Comparison of ENCODE assay signal across 25 cellular contexts in the genomic region with DNA sequence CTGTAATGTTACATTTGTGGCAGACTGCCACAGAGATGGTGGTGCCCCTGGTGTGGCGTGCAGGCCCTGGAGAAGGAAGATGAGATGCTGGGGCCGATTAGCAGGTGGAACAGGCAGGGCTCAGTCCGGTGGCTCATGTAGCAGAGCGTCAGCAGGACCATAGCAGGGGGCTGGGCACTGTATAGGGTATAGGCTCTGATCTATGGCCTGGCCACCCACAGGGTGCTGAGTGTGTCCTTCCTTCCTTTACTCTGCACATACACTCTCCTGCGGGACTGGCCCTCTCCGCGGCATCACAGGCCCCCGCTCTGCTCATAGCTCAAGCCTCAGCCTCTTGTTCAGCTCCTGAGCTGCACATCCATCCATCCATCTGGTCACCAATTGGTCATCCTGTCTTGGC.
"Had no signal": no experiment of that assay in that cellular context is flagged by ENCODE, and none has a peak within 500 bp of the region (broad histone marks: within the 10 kb centered on the region; RNA-seq: fewer than 3 reads in every experiment).

No MANE protein-coding gene starts in this region.

- H3K36me3 ChIP-seq: adrenal gland, breast epithelium, SJCRH30, WERI-Rb-1 had no signal

- H3K4me3 Mint-ChIP-seq: activated CD4-positive, alpha-beta T cell treated with anti-CD3 and anti-CD28 coated beads for 36 hours; activated CD8-positive, alpha-beta T cell treated with anti-CD3 and anti-CD28 coated beads, Interleukin-2, amount 10 ng/mL, durations not matched to agents 7 days and 5 days; activated naive CD8-positive, alpha-beta T cell treated with anti-CD3 and anti-CD28 coated beads, Interleukin-2, amount 10 ng/mL, durations not matched to agents 7 days and 5 days had no signal

- H3K27ac ChIP-seq: adrenal gland, breast epithelium, SJCRH30, WERI-Rb-1 had no signal

- H3K27ac Mint-ChIP-seq: activated CD4-positive, alpha-beta T cell treated with anti-CD3 and anti-CD28 coated beads for 36 hours; activated CD8-positive, alpha-beta T cell treated with anti-CD3 and anti-CD28 coated beads, Interleukin-2, amount 10 ng/mL, durations not matched to agents 7 days and 5 days; activated naive CD8-positive, alpha-beta T cell treated with anti-CD3 and anti-CD28 coated beads, Interleukin-2, amount 10 ng/mL, durations not matched to agents 7 days and 5 days had no signal

- H3K27me3 ChIP-seq: adrenal gland, breast epithelium had no signal

- H3K4me1 ChIP-seq: breast epithelium, SJCRH30 had no signal

- H3K36me3 Mint-ChIP-seq: activated naive CD8-positive, alpha-beta T cell treated with anti-CD3 and anti-CD28 coated beads, Interleukin-2, amount 10 ng/mL, durations not matched to agents 7 days and 5 days had no signal

- ATAC-seq: activated CD4-positive, alpha-beta T cell treated with anti-CD3 and anti-CD28 coated beads for 36 hours; activated CD8-positive, alpha-beta T cell treated with anti-CD3 and anti-CD28 coated beads, Interleukin-2, amount 10 ng/mL, durations not matched to agents 7 days and 5 days; Panc1 had no signal

- DNase-seq: activated CD4-positive, alpha-beta T cell treated with anti-CD3 and anti-CD28 coated beads for 36 hours; activated CD4-positive, alpha-beta T cell treated with anti-CD3 and anti-CD28 coated beads, Interleukin-2, amount 50 U/mL, for 4 hours; activated CD8-positive, alpha-beta memory T cell treated with anti-CD3 and anti-CD28 coated beads, Interleukin-2, amount 50 U/mL, for 48 hours; activated CD8-positive, alpha-beta T cell treated with anti-CD3 and anti-CD28 coated beads, Interleukin-2, amount 10 ng/mL, durations not matched to agents 7 days and 5 days; activated naive CD4-positive, alpha-beta T cell treated with anti-CD3 and anti-CD28 coated beads, Interleukin-2, amount 50 U/mL, for 16 hours; activated naive CD8-positive, alpha-beta T cell treated with anti-CD3 and anti-CD28 coated beads, Interleukin-2, amount 10 ng/mL, durations not matched to agents 7 days and 5 days; activated T-cell treated with anti-CD3 and anti-CD28 coated beads, Interleukin-2, amount 50 U/mL, for 1 hour; adrenal gland; anterior cingulate cortex; KG1; NCI-H1048; NCI-H187 treated with DMSO at 0.1 percent for 48 hours; NCI-H2171; NCI-H345; NCI-H510A treated with DMSO at 0.1 percent for 48 hours; NK-92 treated with Interleukin-12 subunit alpha and Interleukin-12 subunit beta, amount 100 ng/mL, for 24 hours; OCI-M1; Right ventricle myocardium superior; RPMI8226; SJCRH30; SK-N-SH; T-helper 1 cell; WERI-Rb-1 had no signal

- H3K4me1 Mint-ChIP-seq: activated CD4-positive, alpha-beta T cell treated with anti-CD3 and anti-CD28 coated beads for 36 hours; activated naive CD8-positive, alpha-beta T cell treated with anti-CD3 and anti-CD28 coated beads, Interleukin-2, amount 10 ng/mL, durations not matched to agents 7 days and 5 days had no signal

- H3K9me3 ChIP-seq: adrenal gland, breast epithelium, SJCRH30, SK-N-SH had no signal

- H3K27me3 Mint-ChIP-seq: activated CD4-positive, alpha-beta T cell treated with anti-CD3 and anti-CD28 coated beads for 36 hours had no signal

- H3K9me3 Mint-ChIP-seq: activated naive CD8-positive, alpha-beta T cell treated with anti-CD3 and anti-CD28 coated beads, Interleukin-2, amount 10 ng/mL, durations not matched to agents 7 days and 5 days had no signal

- H3K4me3 ChIP-seq: adrenal gland, breast epithelium, SJCRH30 had no signal
